Comparison of ENCODE assay signal across 1 cellular context in the genomic region with DNA sequence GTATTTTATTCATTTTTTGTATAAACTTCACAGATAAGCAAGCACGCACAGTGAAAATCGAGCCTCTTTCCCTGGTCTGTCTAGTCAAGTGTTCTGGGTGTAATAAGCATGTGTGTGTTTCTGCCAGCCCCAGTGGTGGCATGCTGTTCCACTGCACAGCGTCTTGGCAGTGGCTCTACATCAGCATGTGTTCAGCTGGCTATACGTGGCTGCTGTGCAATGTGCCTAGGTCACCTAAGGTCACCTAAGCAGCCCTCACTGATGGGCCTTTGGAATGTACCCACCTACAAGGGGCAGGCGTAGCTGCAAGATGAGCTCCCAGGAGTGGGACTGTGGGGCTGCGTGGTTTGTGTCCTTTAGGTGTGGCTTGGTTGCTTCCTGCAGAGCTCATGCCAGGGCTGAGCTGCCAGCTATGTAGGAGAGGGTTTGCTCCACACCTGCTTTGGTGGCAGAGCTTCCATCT.
TF ChIP-seq lines count a peak whose summit lies in the region.

No MANE protein-coding gene starts in this region.

TF ChIP-seq in A549, 52 proteins besides CTCF, POLR2A, EP300 and RAD21 (continued from another document):
- TF ChIP-seq, protein P1, sequence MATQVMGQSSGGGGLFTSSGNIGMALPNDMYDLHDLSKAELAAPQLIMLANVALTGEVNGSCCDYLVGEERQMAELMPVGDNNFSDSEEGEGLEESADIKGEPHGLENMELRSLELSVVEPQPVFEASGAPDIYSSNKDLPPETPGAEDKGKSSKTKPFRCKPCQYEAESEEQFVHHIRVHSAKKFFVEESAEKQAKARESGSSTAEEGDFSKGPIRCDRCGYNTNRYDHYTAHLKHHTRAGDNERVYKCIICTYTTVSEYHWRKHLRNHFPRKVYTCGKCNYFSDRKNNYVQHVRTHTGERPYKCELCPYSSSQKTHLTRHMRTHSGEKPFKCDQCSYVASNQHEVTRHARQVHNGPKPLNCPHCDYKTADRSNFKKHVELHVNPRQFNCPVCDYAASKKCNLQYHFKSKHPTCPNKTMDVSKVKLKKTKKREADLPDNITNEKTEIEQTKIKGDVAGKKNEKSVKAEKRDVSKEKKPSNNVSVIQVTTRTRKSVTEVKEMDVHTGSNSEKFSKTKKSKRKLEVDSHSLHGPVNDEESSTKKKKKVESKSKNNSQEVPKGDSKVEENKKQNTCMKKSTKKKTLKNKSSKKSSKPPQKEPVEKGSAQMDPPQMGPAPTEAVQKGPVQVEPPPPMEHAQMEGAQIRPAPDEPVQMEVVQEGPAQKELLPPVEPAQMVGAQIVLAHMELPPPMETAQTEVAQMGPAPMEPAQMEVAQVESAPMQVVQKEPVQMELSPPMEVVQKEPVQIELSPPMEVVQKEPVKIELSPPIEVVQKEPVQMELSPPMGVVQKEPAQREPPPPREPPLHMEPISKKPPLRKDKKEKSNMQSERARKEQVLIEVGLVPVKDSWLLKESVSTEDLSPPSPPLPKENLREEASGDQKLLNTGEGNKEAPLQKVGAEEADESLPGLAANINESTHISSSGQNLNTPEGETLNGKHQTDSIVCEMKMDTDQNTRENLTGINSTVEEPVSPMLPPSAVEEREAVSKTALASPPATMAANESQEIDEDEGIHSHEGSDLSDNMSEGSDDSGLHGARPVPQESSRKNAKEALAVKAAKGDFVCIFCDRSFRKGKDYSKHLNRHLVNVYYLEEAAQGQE (IDR thresholded peaks at IDR 0.05) = no peak
- TF ChIP-seq KDM1A (IDR thresholded peaks at IDR 0.05; ENCODE audit: low read depth) = no peak
- TF ChIP-seq, protein P2, sequence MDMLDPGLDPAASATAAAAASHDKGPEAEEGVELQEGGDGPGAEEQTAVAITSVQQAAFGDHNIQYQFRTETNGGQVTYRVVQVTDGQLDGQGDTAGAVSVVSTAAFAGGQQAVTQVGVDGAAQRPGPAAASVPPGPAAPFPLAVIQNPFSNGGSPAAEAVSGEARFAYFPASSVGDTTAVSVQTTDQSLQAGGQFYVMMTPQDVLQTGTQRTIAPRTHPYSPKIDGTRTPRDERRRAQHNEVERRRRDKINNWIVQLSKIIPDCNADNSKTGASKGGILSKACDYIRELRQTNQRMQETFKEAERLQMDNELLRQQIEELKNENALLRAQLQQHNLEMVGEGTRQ (IDR thresholded peaks at IDR 0.05) = no peak
- no peak for TF ChIP-seq EHF (CRISPR knock-in tag; IDR thresholded peaks at IDR 0.05)
- TF ChIP-seq RNF2 (IDR thresholded peaks at IDR 0.05; ENCODE audit: borderline replicate concordance, low read depth) = no peak
- no peak for TF ChIP-seq ZC3H11A (IDR thresholded peaks at IDR 0.05)
- no peak for TF ChIP-seq HEYL (CRISPR knock-in tag; IDR thresholded peaks at IDR 0.05)
- TF ChIP-seq, protein P3, sequence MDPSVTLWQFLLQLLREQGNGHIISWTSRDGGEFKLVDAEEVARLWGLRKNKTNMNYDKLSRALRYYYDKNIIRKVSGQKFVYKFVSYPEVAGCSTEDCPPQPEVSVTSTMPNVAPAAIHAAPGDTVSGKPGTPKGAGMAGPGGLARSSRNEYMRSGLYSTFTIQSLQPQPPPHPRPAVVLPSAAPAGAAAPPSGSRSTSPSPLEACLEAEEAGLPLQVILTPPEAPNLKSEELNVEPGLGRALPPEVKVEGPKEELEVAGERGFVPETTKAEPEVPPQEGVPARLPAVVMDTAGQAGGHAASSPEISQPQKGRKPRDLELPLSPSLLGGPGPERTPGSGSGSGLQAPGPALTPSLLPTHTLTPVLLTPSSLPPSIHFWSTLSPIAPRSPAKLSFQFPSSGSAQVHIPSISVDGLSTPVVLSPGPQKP (IDR thresholded peaks at IDR 0.05; ENCODE audit: low read depth, low read length) = no peak
- no peak for TF ChIP-seq CHD4 (IDR thresholded peaks at IDR 0.05; ENCODE audit: borderline replicate concordance)
- no peak for TF ChIP-seq ZSCAN20 (CRISPR knock-in tag; IDR thresholded peaks at IDR 0.05)
- no peak for TF ChIP-seq RCOR1 (IDR thresholded peaks at IDR 0.05; ENCODE audit: low read depth, low read length)
- TF ChIP-seq PHF8 (IDR thresholded peaks at IDR 0.05; ENCODE audit: borderline replicate concordance, low read depth) = no peak
